Comparison of ENCODE assay signal across 1 cellular context in genomic region chr10:96025566-96025965, GRCh38.
TF ChIP-seq lines count a peak whose summit lies in the region.

No MANE protein-coding gene starts in this region.

TF ChIP-seq in SK-N-SH, 30 proteins besides CTCF, POLR2A, EP300 and RAD21 (continued from another document):
- TF ChIP-seq IRF3 (IDR thresholded peaks at IDR 0.05; ENCODE audit: low read depth, low read length) = no peak
